Comparison of ENCODE assay signal across 21 cellular contexts in genomic region chr13:36912369-36912768, GRCh38. TPM values are rescaled to one million over a fixed set of nuclear protein-coding genes. Genes with fewer than 3 reads are reported as not detected.
DNase-seq lines count a peak whose midpoint lies in the region; ATAC-seq and TF ChIP-seq lines count a peak whose summit lies in the region.
"Had no signal": no experiment of that assay in that cellular context is flagged by ENCODE, and none has a peak within 500 bp of the region (broad histone marks: within the 10 kb centered on the region; RNA-seq: fewer than 3 reads in every experiment).

No MANE protein-coding gene starts in this region.

- no peak overlapping the region for H3K23ac ChIP-seq in mesendoderm (ENCODE audit: low read length)

- H3K79me2 ChIP-seq in ACC112 (ENCODE audit: control insufficient read depth, insufficient read depth, low read length, unreplicated experiment) (peaks cover 10% of the 10 kb centered on the region), osteoblast (ENCODE audit: insufficient read depth, low read length) (peaks cover 43% of the 10 kb centered on the region), mesendoderm (ENCODE audit: control insufficient read depth, insufficient read depth, low read length) (no peaks in the 10 kb centered on the region)

- no peak overlapping the region for H3K9ac ChIP-seq in SK-N-MC (ENCODE audit: insufficient read length)
- no peak overlapping the region for H3K9ac ChIP-seq in mesendoderm (ENCODE audit: low read length)

- no peak overlapping the region for H3K56ac ChIP-seq in mesendoderm (ENCODE audit: low read length)

- H3K4me1 ChIP-seq in ACC112 (ENCODE audit: control insufficient read depth, insufficient read depth, low read length, unreplicated experiment) (no peaks in the 10 kb centered on the region), osteoblast (ENCODE audit: insufficient read depth, low read length) (no peaks in the 10 kb centered on the region), mesendoderm (ENCODE audit: control insufficient read depth, low read depth, low read length) (no peaks in the 10 kb centered on the region)

- ATAC-seq in GM21619 (IDR thresholded peaks at IDR 0.05; ENCODE audit: unreplicated experiment) = no peak

- H4K5ac ChIP-seq in mesendoderm (ENCODE audit: low read length) = no peak overlapping the region

- H2BK5ac ChIP-seq in mesendoderm (ENCODE audit: low read length) = no peak overlapping the region

- H3K27ac ChIP-seq in ACC112 (ENCODE audit: low read depth, low read length) (no peak overlapping the region), SK-N-MC (peak overlapping the region; percentile 63; the same call in 1 of the 2 replicates), osteoblast (ENCODE audit: low read depth, low read length) (no peak overlapping the region), mesendoderm (ENCODE audit: low read depth, low read length) (no peak overlapping the region)
- H3K27ac ChIP-seq: C4-2B had no signal

- H3K4ac ChIP-seq in mesendoderm (ENCODE audit: low read depth, low read length) = no peak overlapping the region

- H3K27me3 ChIP-seq in ACC112 (ENCODE audit: insufficient read depth, low read length) (no peaks in the 10 kb centered on the region), osteoblast (ENCODE audit: insufficient read depth, low read length) (no peaks in the 10 kb centered on the region), mesendoderm (ENCODE audit: insufficient read depth, low read length, poor library complexity) (no peaks in the 10 kb centered on the region)

- peak overlapping the region; percentile 42 for H2AFZ ChIP-seq in ACC112 (ENCODE audit: low read length, unreplicated experiment)
- H2AFZ ChIP-seq in osteoblast (ENCODE audit: low read length) = peak overlapping the region; percentile 3

- TF ChIP-seq CTCF in osteoblast (IDR thresholded peaks at IDR 0.05; ENCODE audit: extremely low read depth, low read depth, low read length) = no peak

- H3K4me2 ChIP-seq in osteoblast (ENCODE audit: insufficient read depth, low read length) (no peak overlapping the region), mesendoderm (ENCODE audit: low read length) (no peak overlapping the region)

- H4K8ac ChIP-seq in mesendoderm (ENCODE audit: low read depth, low read length) = no peak overlapping the region

- H3K36me3 ChIP-seq in ACC112 (ENCODE audit: insufficient read depth, low read length) (no peaks in the 10 kb centered on the region), SK-N-MC (ENCODE audit: insufficient read depth, low read length) (peaks cover 7% of the 10 kb centered on the region), osteoblast (ENCODE audit: insufficient read depth, low read length) (no peaks in the 10 kb centered on the region), mesendoderm (ENCODE audit: control insufficient read depth, insufficient read depth, low read length) (no peaks in the 10 kb centered on the region)
- H3K36me3 ChIP-seq: HAP-1 had no signal

- DNase-seq in NCI-H2227 (lab: John Stamatoyannopoulos, UW; ENCODE audit: unreplicated experiment) (peak; percentile 7), NCI-H2227 treated with DMSO at 0.1 percent for 48 hours (lab: John Stamatoyannopoulos, UW) (no peak), SK-N-MC (ENCODE audit: low read depth, low spot score) (no peak), osteoblast (ENCODE audit: insufficient read length, low spot score, missing footprints) (no peak), mesendoderm (no peak)
- DNase-seq: CD8-positive, alpha-beta memory T cell; DMS 273 treated with DMSO at 0.1 percent for 48 hours; GOT3; HFFc6; KBM-7; NCI-H1105 treated with DMSO at 0.1 percent for 48 hours; NCI-H1694; NCI-H510A treated with DMSO at 0.1 percent for 48 hours; NK-92 treated with Interleukin-12 subunit alpha and Interleukin-12 subunit beta, amount 100 ng/mL, for 24 hours; RPMI8226; SHP77; T-helper 1 cell had no signal

- no peak overlapping the region for H2BK15ac ChIP-seq in mesendoderm (replicated peaks; ENCODE audit: low read depth)

- H2BK120ac ChIP-seq in mesendoderm (ENCODE audit: low read depth, low read length) = no peak overlapping the region

- no peak overlapping the region for H2AK5ac ChIP-seq in mesendoderm (ENCODE audit: low read length)

- no peaks in the 10 kb centered on the region; the same call in 1 of the 2 replicates for H3K9me3 ChIP-seq in SK-N-MC (ENCODE audit: low read depth, low read length)
- no peaks in the 10 kb centered on the region for H3K9me3 ChIP-seq in osteoblast (ENCODE audit: low read depth, low read length)
- H3K9me3 ChIP-seq: HAP-1 had no signal

- H3K18ac ChIP-seq in mesendoderm (ENCODE audit: low read length) = no peak overlapping the region

- H3K4me3 ChIP-seq in ACC112 (ENCODE audit: low read depth, low read length) (no peak overlapping the region), SK-N-MC (0 out of 2 replicates have a peak overlapping the region, but pooled peaks have one; percentile 2), osteoblast (ENCODE audit: insufficient read depth, low read length) (no peak overlapping the region), mesendoderm (ENCODE audit: low read length) (no peak overlapping the region)
- H3K4me3 ChIP-seq: HAP-1 had no signal

- H3K79me1 ChIP-seq in mesendoderm (ENCODE audit: low read length) = peaks cover 2% of the 10 kb centered on the region

- peaks cover 3% of the 10 kb centered on the region for H4K20me1 ChIP-seq in osteoblast (ENCODE audit: insufficient read depth, low read length)

RNA-seq across cellular contexts. Expression of gene SMAD9, which starts 7.7 kb away (rescaled TPM):
- total RNA-seq in osteoblast = 3.2 and 4.7 TPM in 2 replicates
- polyA plus RNA-seq in mesendoderm (2013, experiment 1 of 2) = 0.74 TPM
- polyA plus RNA-seq in mesendoderm (2013, experiment 2 of 2) = 0.66 TPM
- total RNA-seq: CD8-positive, alpha-beta memory T cell had no signal
- polyA plus RNA-seq: CD8-positive, alpha-beta memory T cell had no signal
